In the genomic region with DNA sequence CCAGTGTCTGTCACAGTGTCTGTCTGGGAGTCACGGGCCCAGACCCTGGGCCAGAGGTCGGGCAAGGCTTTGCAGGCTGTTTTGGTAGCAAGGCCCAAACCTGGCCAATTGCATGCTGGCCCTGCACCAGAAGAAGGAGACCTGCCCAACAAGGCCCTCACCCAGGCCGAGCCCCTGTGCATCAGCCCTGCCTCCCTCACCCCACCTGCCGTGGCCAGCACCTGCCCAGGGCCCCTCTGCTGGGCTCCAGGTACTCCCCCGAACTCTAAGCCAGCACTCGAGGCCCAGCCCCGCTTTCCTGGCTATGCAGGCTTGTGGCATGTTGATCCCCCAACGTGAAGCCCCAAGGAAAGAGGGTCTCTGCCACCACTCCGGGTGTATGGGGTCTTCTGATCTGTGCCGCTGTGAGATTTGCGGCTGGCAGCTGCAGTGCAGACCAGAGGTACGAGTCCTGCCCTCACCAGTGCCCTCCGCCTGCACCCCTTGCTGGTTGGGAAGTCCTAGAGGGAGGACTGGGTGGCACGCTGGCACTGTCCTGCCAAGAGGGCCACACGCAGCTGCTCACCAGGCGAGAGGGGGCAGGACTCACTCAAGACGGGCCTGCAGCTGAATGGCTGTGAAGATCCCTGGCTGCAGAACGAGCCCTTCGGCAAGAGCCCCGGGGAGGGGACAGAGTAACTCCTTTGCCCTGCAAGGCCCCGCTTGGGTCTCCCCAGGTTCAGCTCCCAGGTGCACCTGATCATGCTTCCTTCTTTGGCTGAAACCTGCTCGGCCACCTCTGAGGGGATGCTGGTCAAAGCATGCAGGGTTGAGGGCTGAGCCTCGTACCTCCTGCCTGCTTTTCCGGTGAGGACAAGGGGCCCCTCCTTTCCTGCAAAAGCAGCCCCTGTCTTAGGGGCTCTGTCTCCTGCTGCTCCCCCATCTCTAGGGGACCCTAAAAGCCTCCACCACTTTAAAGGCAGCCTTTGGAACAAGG, we compare ENCODE assay signal across 29 cellular contexts. TPM values are rescaled to one million over a fixed set of nuclear protein-coding genes. Genes with fewer than 3 reads are reported as not detected.
DNase-seq lines count a peak whose midpoint lies in the region; ATAC-seq and TF ChIP-seq lines count a peak whose summit lies in the region.
"Had no signal": no experiment of that assay in that cellular context is flagged by ENCODE, and none has a peak within 500 bp of the region (broad histone marks: within the 10 kb centered on the region; RNA-seq: fewer than 3 reads in every experiment).

No MANE protein-coding gene starts in this region.

- TF ChIP-seq CTCF in chondrocyte (IDR thresholded peaks at IDR 0.05) (no peak), lower lobe of right lung (IDR thresholded peaks at IDR 0.05) (no peak), vagina (IDR thresholded peaks at IDR 0.05) (no peak)

- no peak overlapping the region for H3K4me3 Mint-ChIP-seq in chondrocyte (ENCODE audit: unreplicated experiment)
- H3K4me3 Mint-ChIP-seq in activated CD8-positive, alpha-beta T cell treated with anti-CD3 and anti-CD28 coated beads, Interleukin-2, amount 10 ng/mL, durations not matched to agents 7 days and 5 days: no peak overlapping the region
- no peak overlapping the region for H3K4me3 Mint-ChIP-seq in effector memory CD8-positive, alpha-beta T cell
- H3K4me3 Mint-ChIP-seq: activated CD4-positive, alpha-beta memory T cell treated with anti-CD3 and anti-CD28 coated beads, Interleukin-2, amount 10 ng/mL, durations not matched to agents 7 days and 5 days; activated naive CD8-positive, alpha-beta T cell treated with anti-CD3 and anti-CD28 coated beads, Interleukin-2, amount 10 ng/mL, durations not matched to agents 7 days and 5 days; CD4-positive, CD25-positive, alpha-beta regulatory T cell; naive thymus-derived CD8-positive, alpha-beta T cell; T-helper 2 cell treated with Interferon-gamma antibody and Interleukin-4, amounts not matched to agents 5 μg/mL and 100 μg/mL, for 36 hours had no signal

- H3K4me1 ChIP-seq in lower lobe of right lung: no peaks in the 10 kb centered on the region
- peaks cover 20% of the 10 kb centered on the region for H3K4me1 ChIP-seq in vagina
- H3K4me1 ChIP-seq: colonic mucosa had no signal

- no peaks in the 10 kb centered on the region for H3K36me3 ChIP-seq in lower lobe of right lung
- no peaks in the 10 kb centered on the region for H3K36me3 ChIP-seq in vagina
- H3K36me3 ChIP-seq: cardiac muscle cell, colonic mucosa had no signal

- no peaks in the 10 kb centered on the region for H3K27me3 Mint-ChIP-seq in chondrocyte (ENCODE audit: low read depth)
- H3K27me3 Mint-ChIP-seq in activated CD8-positive, alpha-beta T cell treated with anti-CD3 and anti-CD28 coated beads, Interleukin-2, amount 10 ng/mL, durations not matched to agents 7 days and 5 days (ENCODE audit: low read depth): peaks cover 5% of the 10 kb centered on the region
- H3K27me3 Mint-ChIP-seq in effector memory CD8-positive, alpha-beta T cell: peaks cover 9 to 65% of the 10 kb centered on the region in 2 donors

- no peak overlapping the region for H3K4me3 ChIP-seq in lower lobe of right lung
- H3K4me3 ChIP-seq in vagina: no peak overlapping the region
- H3K4me3 ChIP-seq: cardiac muscle cell, colonic mucosa, PC-9, skin epidermis had no signal

- no peak for TF ChIP-seq POLR2A in vagina (IDR thresholded peaks at IDR 0.05)

- H3K27me3 ChIP-seq in lower lobe of right lung (ENCODE audit: low read depth) (no peaks in the 10 kb centered on the region), vagina (no peaks in the 10 kb centered on the region)
- H3K27me3 ChIP-seq: colonic mucosa had no signal

- H3K27ac ChIP-seq in lower lobe of right lung (no peak overlapping the region), vagina (peak overlapping the region; percentile 83)
- H3K27ac ChIP-seq: cardiac muscle cell, colonic mucosa, PC-9 had no signal

- CTCF ChIA-PET in activated CD8-positive, alpha-beta T cell treated with anti-CD3 and anti-CD28 coated beads, Interleukin-2, amount 10 ng/mL, durations not matched to agents 7 days and 5 days (lab: Charles Lee): no interaction called here

- no peaks in the 10 kb centered on the region for H3K4me1 Mint-ChIP-seq in chondrocyte (ENCODE audit: low read depth)
- H3K4me1 Mint-ChIP-seq in activated CD8-positive, alpha-beta T cell treated with anti-CD3 and anti-CD28 coated beads, Interleukin-2, amount 10 ng/mL, durations not matched to agents 7 days and 5 days (ENCODE audit: low read depth): no peaks in the 10 kb centered on the region
- H3K4me1 Mint-ChIP-seq in effector memory CD8-positive, alpha-beta T cell (ENCODE audit: low read depth in 2 of 2): no peaks in the 10 kb centered on the region
- H3K4me1 Mint-ChIP-seq: activated CD4-positive, alpha-beta memory T cell treated with anti-CD3 and anti-CD28 coated beads, Interleukin-2, amount 10 ng/mL, durations not matched to agents 7 days and 5 days; activated naive CD8-positive, alpha-beta T cell treated with anti-CD3 and anti-CD28 coated beads, Interleukin-2, amount 10 ng/mL, durations not matched to agents 7 days and 5 days; CD4-positive, CD25-positive, alpha-beta regulatory T cell; naive thymus-derived CD8-positive, alpha-beta T cell had no signal

- H3K27ac Mint-ChIP-seq in chondrocyte (ENCODE audit: unreplicated experiment): no peak overlapping the region
- H3K27ac Mint-ChIP-seq in activated CD8-positive, alpha-beta T cell treated with anti-CD3 and anti-CD28 coated beads, Interleukin-2, amount 10 ng/mL, durations not matched to agents 7 days and 5 days: no peak overlapping the region
- H3K27ac Mint-ChIP-seq in effector memory CD8-positive, alpha-beta T cell: no peak overlapping the region
- H3K27ac Mint-ChIP-seq: activated CD4-positive, alpha-beta memory T cell treated with anti-CD3 and anti-CD28 coated beads, Interleukin-2, amount 10 ng/mL, durations not matched to agents 7 days and 5 days; activated naive CD8-positive, alpha-beta T cell treated with anti-CD3 and anti-CD28 coated beads, Interleukin-2, amount 10 ng/mL, durations not matched to agents 7 days and 5 days; naive thymus-derived CD8-positive, alpha-beta T cell; T-helper 2 cell treated with Interferon-gamma antibody and Interleukin-4, amounts not matched to agents 5 μg/mL and 100 μg/mL, for 36 hours had no signal

- no peaks in the 10 kb centered on the region for H3K36me3 Mint-ChIP-seq in chondrocyte (ENCODE audit: low read depth)
- H3K36me3 Mint-ChIP-seq in activated CD8-positive, alpha-beta T cell treated with anti-CD3 and anti-CD28 coated beads, Interleukin-2, amount 10 ng/mL, durations not matched to agents 7 days and 5 days (ENCODE audit: low read depth): no peaks in the 10 kb centered on the region
- no peaks in the 10 kb centered on the region for H3K36me3 Mint-ChIP-seq in effector memory CD8-positive, alpha-beta T cell (ENCODE audit: insufficient read depth)
- H3K36me3 Mint-ChIP-seq: activated naive CD8-positive, alpha-beta T cell treated with anti-CD3 and anti-CD28 coated beads, Interleukin-2, amount 10 ng/mL, durations not matched to agents 7 days and 5 days; CD4-positive, CD25-positive, alpha-beta regulatory T cell; naive thymus-derived CD8-positive, alpha-beta T cell had no signal

- no peaks in the 10 kb centered on the region for H3K9me3 Mint-ChIP-seq in chondrocyte (ENCODE audit: low read depth)
- no peaks in the 10 kb centered on the region for H3K9me3 Mint-ChIP-seq in activated CD8-positive, alpha-beta T cell treated with anti-CD3 and anti-CD28 coated beads, Interleukin-2, amount 10 ng/mL, durations not matched to agents 7 days and 5 days (ENCODE audit: insufficient read depth)
- no peaks in the 10 kb centered on the region for H3K9me3 Mint-ChIP-seq in effector memory CD8-positive, alpha-beta T cell
- H3K9me3 Mint-ChIP-seq: activated CD4-positive, alpha-beta memory T cell treated with anti-CD3 and anti-CD28 coated beads, Interleukin-2, amount 10 ng/mL, durations not matched to agents 7 days and 5 days; activated naive CD8-positive, alpha-beta T cell treated with anti-CD3 and anti-CD28 coated beads, Interleukin-2, amount 10 ng/mL, durations not matched to agents 7 days and 5 days; CD4-positive, CD25-positive, alpha-beta regulatory T cell; naive thymus-derived CD8-positive, alpha-beta T cell; T-helper 2 cell treated with Interferon-gamma antibody and Interleukin-4, amounts not matched to agents 5 μg/mL and 100 μg/mL, for 36 hours had no signal

- intact Hi-C loops in lower lobe of right lung (cut with DNase I): no loop called here
- intact Hi-C loops in vagina (cut with DNase I): no loop called here

- peak; percentile 58 for DNase-seq in activated effector memory CD4-positive, alpha-beta T cell treated with anti-CD3 and anti-CD28 coated beads, Interleukin-2, amount 50 U/mL, for 16 hours
- DNase-seq in activated effector memory CD4-positive, alpha-beta T cell treated with Interleukin-2 at 50 U/mL for 16 hours: no peak
- peak; percentile 79 for DNase-seq in chondrocyte (ENCODE audit: low spot score)
- DNase-seq in lower lobe of right lung: peak; percentile 37
- no peak for DNase-seq in vagina (ENCODE audit: extremely low spot score in 2 of 2)
- DNase-seq in activated CD8-positive, alpha-beta T cell treated with anti-CD3 and anti-CD28 coated beads, Interleukin-2, amount 10 ng/mL, durations not matched to agents 7 days and 5 days: no peak
- no peak for DNase-seq in effector memory CD8-positive, alpha-beta T cell
- DNase-seq: activated CD4-positive, alpha-beta memory T cell treated with anti-CD3 and anti-CD28 coated beads, Interleukin-2, amount 10 ng/mL, durations not matched to agents 7 days and 5 days; activated CD4-positive, alpha-beta T cell treated with anti-CD3 and anti-CD28 coated beads for 1 hour; activated naive CD8-positive, alpha-beta T cell treated with anti-CD3 and anti-CD28 coated beads, Interleukin-2, amount 10 ng/mL, durations not matched to agents 7 days and 5 days; CD4-positive, CD25-positive, alpha-beta regulatory T cell; colonic mucosa; DND-41; effector memory CD4-positive, alpha-beta T cell; erythroblast; GF-D8; Kasumi-1; naive thymus-derived CD8-positive, alpha-beta T cell; NCI-H1436 treated with DMSO at 0.1 percent for 48 hours; NCI-H2081 treated with DMSO at 0.1 percent for 48 hours; PC-9; stimulated activated naive CD4-positive, alpha-beta T cell had no signal

- POLR2A ChIA-PET in activated CD8-positive, alpha-beta T cell treated with anti-CD3 and anti-CD28 coated beads, Interleukin-2, amount 10 ng/mL, durations not matched to agents 7 days and 5 days (lab: Charles Lee): no interaction called here

- ATAC-seq in lower lobe of right lung (peak; percentile 18 to 45), HG02678 (IDR thresholded peaks at IDR 0.05; ENCODE audit: unreplicated experiment) (no peak)
- ATAC-seq in activated CD8-positive, alpha-beta T cell treated with anti-CD3 and anti-CD28 coated beads, Interleukin-2, amount 10 ng/mL, durations not matched to agents 7 days and 5 days: no peak
- no peak for ATAC-seq in effector memory CD8-positive, alpha-beta T cell (replicated peaks)
- ATAC-seq: naive thymus-derived CD8-positive, alpha-beta T cell had no signal

- H3K9me3 ChIP-seq in lower lobe of right lung: no peaks in the 10 kb centered on the region
- H3K9me3 ChIP-seq in vagina: no peaks in the 10 kb centered on the region
- H3K9me3 ChIP-seq: colonic mucosa had no signal

RNA-seq across cellular contexts. Expression of gene SEPTIN5, which starts 6.7 kb away (rescaled TPM):
- 113 to 214 TPM (median 197 TPM) in 3 replicates for total RNA-seq in chondrocyte
- total RNA-seq in lower lobe of right lung: 9.3 TPM
- total RNA-seq in vagina: 67.3 TPM
- total RNA-seq in activated CD8-positive, alpha-beta T cell treated with anti-CD3 and anti-CD28 coated beads, Interleukin-2, amount 10 ng/mL, durations not matched to agents 7 days and 5 days: under 1 TPM in 1 of 2 experiments, not detected in 1; 0.53 TPM
- total RNA-seq: activated CD4-positive, alpha-beta memory T cell treated with anti-CD3 and anti-CD28 coated beads, Interleukin-2, amount 10 ng/mL, durations not matched to agents 7 days and 5 days; activated naive CD8-positive, alpha-beta T cell treated with anti-CD3 and anti-CD28 coated beads, Interleukin-2, amount 10 ng/mL, durations not matched to agents 7 days and 5 days had no signal

RNA-seq across cellular contexts. Expression of gene GP1BB, which starts 15.7 kb away (rescaled TPM):
- total RNA-seq in chondrocyte (36.4 to 63.4 TPM (median 56.0 TPM) in 3 replicates), lower lobe of right lung (2.8 TPM), vagina (14.5 TPM)
- total RNA-seq in activated CD8-positive, alpha-beta T cell treated with anti-CD3 and anti-CD28 coated beads, Interleukin-2, amount 10 ng/mL, durations not matched to agents 7 days and 5 days: not detected
- total RNA-seq: activated CD4-positive, alpha-beta memory T cell treated with anti-CD3 and anti-CD28 coated beads, Interleukin-2, amount 10 ng/mL, durations not matched to agents 7 days and 5 days; activated naive CD8-positive, alpha-beta T cell treated with anti-CD3 and anti-CD28 coated beads, Interleukin-2, amount 10 ng/mL, durations not matched to agents 7 days and 5 days; renal cortical epithelial cell; Right ventricle myocardium inferior had no signal

RNA-seq across cellular contexts. Expression of gene TBX1, which starts 52.9 kb away (rescaled TPM):
- total RNA-seq in chondrocyte (0.28 to 20.8 TPM in 2 of 3 replicates, not detected in the other), lower lobe of right lung (13.5 TPM), vagina (7.1 TPM)
- 1 to 10 TPM; 1.2 to 1.5 TPM for total RNA-seq in activated CD8-positive, alpha-beta T cell treated with anti-CD3 and anti-CD28 coated beads, Interleukin-2, amount 10 ng/mL, durations not matched to agents 7 days and 5 days
- total RNA-seq: activated CD4-positive, alpha-beta memory T cell treated with anti-CD3 and anti-CD28 coated beads, Interleukin-2, amount 10 ng/mL, durations not matched to agents 7 days and 5 days; CD4-positive, CD25-positive, alpha-beta regulatory T cell; H4; naive thymus-derived CD8-positive, alpha-beta T cell had no signal

Comparison
In these comparisons a context has a peak if more than half of its experiments do, and no peak if none do; other contexts are left out.
1. DNase-seq: peak in activated effector memory CD4-positive, alpha-beta T cell treated with anti-CD3 and anti-CD28 coated beads, Interleukin-2, amount 50 U/mL, for 16 hours (single experiment), chondrocyte (single experiment) and lower lobe of right lung (single experiment); none in activated effector memory CD4-positive, alpha-beta T cell treated with Interleukin-2 at 50 U/mL for 16 hours (single experiment), vagina (0 of 2), activated CD8-positive, alpha-beta T cell treated with anti-CD3 and anti-CD28 coated beads, Interleukin-2, amount 10 ng/mL, durations not matched to agents 7 days and 5 days (single experiment) and effector memory CD8-positive, alpha-beta T cell (0 of 3).
2. ATAC-seq: peak in lower lobe of right lung (2 of 2); none in HG02678 (single experiment), activated CD8-positive, alpha-beta T cell treated with anti-CD3 and anti-CD28 coated beads, Interleukin-2, amount 10 ng/mL, durations not matched to agents 7 days and 5 days (single experiment) and effector memory CD8-positive, alpha-beta T cell (single experiment).